12 cellular contexts compared by ENCODE assay signal in the genomic region with DNA sequence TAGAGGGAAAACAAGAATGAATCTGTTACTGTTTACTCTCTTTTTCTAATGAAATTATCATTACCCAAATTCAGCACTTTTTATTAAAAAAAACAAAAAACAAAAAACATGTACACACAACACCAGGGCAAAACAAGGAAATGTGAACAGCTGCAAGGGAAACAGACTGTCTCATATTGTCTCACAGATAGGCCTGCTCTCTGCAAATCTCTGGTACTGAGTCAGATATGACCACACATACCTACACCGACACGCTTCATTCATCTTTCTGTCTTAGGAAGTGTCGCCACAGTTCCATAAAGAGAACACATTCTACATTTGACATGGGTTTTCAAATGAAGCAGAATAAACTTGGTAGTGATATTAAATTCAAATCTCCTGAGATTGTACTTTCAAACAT.
A peak's percentile ranks its signal among the peaks of the same experiment; 100 is the strongest.
DNase-seq lines count a peak whose midpoint lies in the region; ATAC-seq, FAIRE-seq and TF ChIP-seq lines count a peak whose summit lies in the region.
"Had no signal": no experiment of that assay in that cellular context is flagged by ENCODE, and none has a peak within 500 bp of the region (broad histone marks: within the 10 kb centered on the region; RNA-seq: fewer than 3 reads in every experiment).

No MANE protein-coding gene starts in this region.

- DNase-seq in mucosa of descending colon (no peak), activated gamma-delta T cell treated with Interleukin-2 at 50 U/mL for 16 hours (no peak), HuH-7 (ENCODE audit: low spot score) (no peak), HTR-8/SVneo (ENCODE audit: insufficient read length, low spot score) (no peak)
- no peak for DNase-seq in stimulated activated CD4-positive, alpha-beta T cell treated with anti-CD3 and anti-CD28 coated beads, Interleukin-4, amount 100 ng/mL, for 1 hour
- DNase-seq: amniotic stem cell, hippocampal formation, posterior cingulate gyrus, T1000 had no signal

- no peaks in the 10 kb centered on the region for H3K9me3 ChIP-seq in mucosa of descending colon

- ATAC-seq in GM19023 (IDR thresholded peaks at IDR 0.05; ENCODE audit: unreplicated experiment) (peak; percentile 90), HG02588 (IDR thresholded peaks at IDR 0.05; ENCODE audit: unreplicated experiment) (peak; percentile 84), HG03571 (IDR thresholded peaks at IDR 0.05; ENCODE audit: unreplicated experiment) (peak; percentile 91), mucosa of descending colon (peak; percentile 60)

- no peak for FAIRE-seq in HTR-8/SVneo (lab: Jason Lieb, UNC)

- no peak overlapping the region for H3K4me3 ChIP-seq in mucosa of descending colon

- no peak for TF ChIP-seq CTCF in mucosa of descending colon (IDR thresholded peaks at IDR 0.05)

- intact Hi-C loops in mucosa of descending colon (cut with DNase I, micrococcal nuclease) = no loop called here

- no peaks in the 10 kb centered on the region for H3K4me1 ChIP-seq in mucosa of descending colon (ENCODE audit: low read depth)

- H3K36me3 ChIP-seq in mucosa of descending colon (ENCODE audit: low read depth) = no peaks in the 10 kb centered on the region
